Comparison of ENCODE assay signal across 19 cellular contexts in the genomic region with DNA sequence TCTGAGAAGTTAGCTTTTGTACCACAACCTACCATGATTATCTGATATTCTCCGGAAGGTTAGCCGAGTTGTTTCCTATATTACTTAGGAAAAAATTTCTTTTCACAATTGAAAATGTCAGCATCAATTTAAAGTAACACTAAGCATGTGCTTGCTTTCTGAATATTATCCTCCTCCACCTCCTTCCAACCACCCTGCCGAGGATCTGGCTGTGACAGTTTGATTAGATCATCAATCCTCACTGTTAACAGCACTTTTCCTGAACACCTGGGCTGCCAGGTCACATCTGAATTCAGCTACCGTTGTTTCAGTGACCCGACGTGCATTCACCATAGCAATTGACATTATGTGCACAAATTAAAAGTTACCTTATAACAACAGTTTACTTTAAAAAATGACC.
DNase-seq lines count a peak whose midpoint lies in the region; ATAC-seq and TF ChIP-seq lines count a peak whose summit lies in the region.
"Had no signal": no experiment of that assay in that cellular context is flagged by ENCODE, and none has a peak within 500 bp of the region (broad histone marks: within the 10 kb centered on the region; RNA-seq: fewer than 3 reads in every experiment).

No MANE protein-coding gene starts in this region.

- H3K4ac ChIP-seq in IMR-90 (ENCODE audit: low read depth, low read length), result 0 out of 2 replicates have a peak overlapping the region, but pooled peaks have one; percentile 6

- TF ChIP-seq CTCF in IMR-90 (conservative IDR thresholded peaks at IDR 0.05; ENCODE audit: low read depth, low read length) (no peak), epithelial cell of esophagus (IDR thresholded peaks at IDR 0.05; ENCODE audit: insufficient read depth, low read depth, low read length, missing control alignments) (no peak)

- H2BK15ac ChIP-seq in IMR-90 (ENCODE audit: low read depth, low read length), result no peak overlapping the region

- no peak overlapping the region for H3K23ac ChIP-seq in IMR-90 (ENCODE audit: low read depth, low read length)

- CTCF ChIA-PET in IMR-90 (lab: Yijun Ruan, JAX), result no interaction called here

- H3K9ac ChIP-seq in IMR-90 (ENCODE audit: low read depth, low read length), result no peak overlapping the region

- dilution Hi-C loops in IMR-90 (cut with HindIII; ENCODE audit: low sequenced_read_pairs, unreplicated experiment), result no loop called here

- H3K18ac ChIP-seq in IMR-90 (ENCODE audit: low read depth, low read length), result no peak overlapping the region

- in situ Hi-C loops in IMR-90 (cut with MboI; ENCODE audit: low sequenced_read_pairs), result no loop called here

- no peak for TF ChIP-seq POLR2A in IMR-90 (IDR thresholded peaks at IDR 0.05; ENCODE audit: low read depth, low read length)

- no peak overlapping the region for H2BK5ac ChIP-seq in IMR-90 (ENCODE audit: low read depth, low read length, poor library complexity, severe bottlenecking)

- POLR2A ChIA-PET in IMR-90 (lab: Charles Lee; ENCODE audit: unreplicated experiment), result no interaction called here

- H3K9me1 ChIP-seq in IMR-90 (ENCODE audit: insufficient read depth, low read length), result peaks cover 8% of the 10 kb centered on the region

- H3K4me2 ChIP-seq in IMR-90 (ENCODE audit: low read depth, low read length), result no peak overlapping the region

- no peaks in the 10 kb centered on the region for H4K20me1 ChIP-seq in IMR-90 (ENCODE audit: insufficient read depth, low read length)

- no peak overlapping the region for H4K8ac ChIP-seq in IMR-90 (ENCODE audit: low read depth in 2 of 2, low read length in 2 of 2)

- no peak overlapping the region for H4K91ac ChIP-seq in IMR-90 (ENCODE audit: insufficient read depth, low read depth, low read length)

- intact Hi-C loops in IMR-90 (cut with micrococcal nuclease), result no loop called here

- H2BK20ac ChIP-seq in IMR-90 (ENCODE audit: low read depth, low read length), result no peak overlapping the region

- no peak for TF ChIP-seq RAD21 in IMR-90 (IDR thresholded peaks at IDR 0.05; ENCODE audit: low read length)

- peaks cover 0 to 8% of the 10 kb centered on the region in 2 experiments; a peak in 1 of 4 replicates for H3K79me1 ChIP-seq in IMR-90 (ENCODE audit: low read depth in 1 of 2, low read length in 2 of 2)

- BruUV-seq in IMR-90 (replicated peaks; lab: Mats Ljungman, UMichigan), result no TSS peak

- 0 out of 2 replicates have a peak overlapping the region, but pooled peaks have one; percentile 30 for H2BK120ac ChIP-seq in IMR-90 (ENCODE audit: low read depth, low read length)

- no peak overlapping the region for H3K27ac ChIP-seq in IMR-90 (ENCODE audit: insufficient read depth, low read length)
- no peak overlapping the region for H3K27ac ChIP-seq in SJCRH30
- H3K27ac ChIP-seq: skin epidermis, stomach, WERI-Rb-1 had no signal

- peaks cover 9% of the 10 kb centered on the region for H3K4me1 ChIP-seq in IMR-90 (ENCODE audit: control insufficient read depth, insufficient read depth, low read length)
- peaks cover 3% of the 10 kb centered on the region; the same call in 1 of the 2 replicates for H3K4me1 ChIP-seq in SJCRH30

- 65% methylated on average over 2 of the region's 6 CpGs; no CpG with 5 or more reads in 1 of the 2 experiments for WGBS in IMR-90 (ENCODE audit: extremely low coverage in 2 of 2, insufficient read length in 1 of 2), 2 experiments

- H2AK5ac ChIP-seq in IMR-90 (ENCODE audit: low read depth, low read length), result peak overlapping the region; percentile 84; the same call in 1 of the 2 replicates

- no peak for ATAC-seq in IMR-90 (ENCODE audit: low read depth)

- H3K9me3 ChIP-seq in IMR-90 (ENCODE audit: control insufficient read depth, insufficient read depth, low read length) (no peaks in the 10 kb centered on the region), SJCRH30 (replicated peaks) (no peaks in the 10 kb centered on the region)
- H3K9me3 ChIP-seq: stomach had no signal

- no peak overlapping the region for H4K5ac ChIP-seq in IMR-90 (ENCODE audit: low read depth, low read length)

- H3K56ac ChIP-seq in IMR-90 (ENCODE audit: extremely low read depth, insufficient read depth, low read length), result no peak overlapping the region

- DNase-seq in DMS153 treated with DMSO at 0.1 percent for 48 hours (lab: John Stamatoyannopoulos, UW; ENCODE audit: unreplicated experiment) (peak; percentile 36), IMR-90 (no peak), NCI-H748 (lab: John Stamatoyannopoulos, UW; ENCODE audit: unreplicated experiment) (peak; percentile 86), epithelial cell of esophagus (ENCODE audit: low read depth) (peak; percentile 23), SJCRH30 (no peak), MV-4-11 (lab: John Stamatoyannopoulos, UW) (no peak), T-helper 2 cell (no peak)
- DNase-seq: activated CD4-positive, alpha-beta memory T cell treated with anti-CD3 and anti-CD28 coated beads, Interleukin-2, amount 10 ng/mL, durations not matched to agents 7 days and 5 days; activated T-cell treated with anti-CD3 and anti-CD28 coated beads, Interleukin-2, amount 50 U/mL, for 24 hours; CD8-positive, alpha-beta memory T cell; EL; foreskin fibroblast; KBM-7; NCI-H524; posterior cingulate gyrus; stimulated activated CD4-positive, alpha-beta T cell treated with anti-CD3 and anti-CD28 coated beads, Interleukin-2, amount 100 ng/mL, for 48 hours; stomach; WERI-Rb-1 had no signal

- no peaks in the 10 kb centered on the region for H3K27me3 ChIP-seq in IMR-90 (ENCODE audit: control insufficient read depth, insufficient read depth, low read length)
- no peaks in the 10 kb centered on the region for H3K27me3 ChIP-seq in SJCRH30
- H3K27me3 ChIP-seq: stomach had no signal

- no peak overlapping the region for H3K4me3 ChIP-seq in IMR-90 (ENCODE audit: insufficient read depth, low read depth, low read length)
- H3K4me3 ChIP-seq in epithelial cell of esophagus (ENCODE audit: low read length), result no peak overlapping the region
- no peak overlapping the region for H3K4me3 ChIP-seq in SJCRH30
- H3K4me3 ChIP-seq: skin epidermis, stomach had no signal

- H3K36me3 ChIP-seq in IMR-90 (ENCODE audit: control insufficient read depth, insufficient read depth, low read length) (0 out of 2 replicates have a peak, but pooled peaks cover 1% of the 10 kb centered on the region), SJCRH30 (no peaks in the 10 kb centered on the region)
- H3K36me3 ChIP-seq: stomach, WERI-Rb-1 had no signal

- no peak overlapping the region for H2AFZ ChIP-seq in IMR-90 (replicated peaks; ENCODE audit: low read length, poor library complexity)

- no peak overlapping the region for H2AK9ac ChIP-seq in IMR-90 (replicated peaks; ENCODE audit: low read depth, low read length, poor library complexity)

- no peak overlapping the region; the same call in 1 of the 2 replicates for H3K14ac ChIP-seq in IMR-90 (replicated peaks; ENCODE audit: low read depth, low read length)

TF ChIP-seq in IMR-90, 13 proteins besides CTCF, POLR2A, EP300 and RAD21:
- TF ChIP-seq, protein P1, sequence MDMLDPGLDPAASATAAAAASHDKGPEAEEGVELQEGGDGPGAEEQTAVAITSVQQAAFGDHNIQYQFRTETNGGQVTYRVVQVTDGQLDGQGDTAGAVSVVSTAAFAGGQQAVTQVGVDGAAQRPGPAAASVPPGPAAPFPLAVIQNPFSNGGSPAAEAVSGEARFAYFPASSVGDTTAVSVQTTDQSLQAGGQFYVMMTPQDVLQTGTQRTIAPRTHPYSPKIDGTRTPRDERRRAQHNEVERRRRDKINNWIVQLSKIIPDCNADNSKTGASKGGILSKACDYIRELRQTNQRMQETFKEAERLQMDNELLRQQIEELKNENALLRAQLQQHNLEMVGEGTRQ (IDR thresholded peaks at IDR 0.05; ENCODE audit: low read depth, low read length), result no peak
- TF ChIP-seq FOS (IDR thresholded peaks at IDR 0.05; ENCODE audit: low read depth, low read length) (no peak), SMC3 (IDR thresholded peaks at IDR 0.05; ENCODE audit: low read depth, low read length) (no peak), MAFK (IDR thresholded peaks at IDR 0.05; ENCODE audit: low read depth, low read length) (no peak), BHLHE40 (IDR thresholded peaks at IDR 0.05; ENCODE audit: low read depth, low read length) (no peak), RFX5 (IDR thresholded peaks at IDR 0.05; ENCODE audit: low read depth, low read length) (no peak), CEBPB (IDR thresholded peaks at IDR 0.05; ENCODE audit: low read depth, low read length) (no peak), MAZ (IDR thresholded peaks at IDR 0.05; ENCODE audit: borderline replicate concordance, low read depth, low read length) (no peak), CHD1 (IDR thresholded peaks at IDR 0.05; ENCODE audit: low read depth, low read length) (no peak), NFE2L2 (IDR thresholded peaks at IDR 0.05; ENCODE audit: low read depth, low read length) (no peak), RCOR1 (IDR thresholded peaks at IDR 0.05; ENCODE audit: insufficient replicate concordance, low read length) (no peak), MXI1 (IDR thresholded peaks at IDR 0.05; ENCODE audit: borderline replicate concordance, low read depth, low read length) (no peak)
- TF ChIP-seq, protein P2, sequence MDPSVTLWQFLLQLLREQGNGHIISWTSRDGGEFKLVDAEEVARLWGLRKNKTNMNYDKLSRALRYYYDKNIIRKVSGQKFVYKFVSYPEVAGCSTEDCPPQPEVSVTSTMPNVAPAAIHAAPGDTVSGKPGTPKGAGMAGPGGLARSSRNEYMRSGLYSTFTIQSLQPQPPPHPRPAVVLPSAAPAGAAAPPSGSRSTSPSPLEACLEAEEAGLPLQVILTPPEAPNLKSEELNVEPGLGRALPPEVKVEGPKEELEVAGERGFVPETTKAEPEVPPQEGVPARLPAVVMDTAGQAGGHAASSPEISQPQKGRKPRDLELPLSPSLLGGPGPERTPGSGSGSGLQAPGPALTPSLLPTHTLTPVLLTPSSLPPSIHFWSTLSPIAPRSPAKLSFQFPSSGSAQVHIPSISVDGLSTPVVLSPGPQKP (IDR thresholded peaks at IDR 0.05; ENCODE audit: borderline replicate concordance, low read depth, low read length), result no peak

Comparison
In these comparisons a context has a peak if more than half of its experiments do, and no peak if none do; other contexts are left out.
1. DNase-seq: peak in DMS153 treated with DMSO at 0.1 percent for 48 hours (single experiment), NCI-H748 (single experiment) and epithelial cell of esophagus (single experiment); none in IMR-90 (single experiment), SJCRH30 (0 of 2), MV-4-11 (single experiment) and T-helper 2 cell (0 of 5).